ENCODE assay signal across 2 cellular contexts in the genomic region with DNA sequence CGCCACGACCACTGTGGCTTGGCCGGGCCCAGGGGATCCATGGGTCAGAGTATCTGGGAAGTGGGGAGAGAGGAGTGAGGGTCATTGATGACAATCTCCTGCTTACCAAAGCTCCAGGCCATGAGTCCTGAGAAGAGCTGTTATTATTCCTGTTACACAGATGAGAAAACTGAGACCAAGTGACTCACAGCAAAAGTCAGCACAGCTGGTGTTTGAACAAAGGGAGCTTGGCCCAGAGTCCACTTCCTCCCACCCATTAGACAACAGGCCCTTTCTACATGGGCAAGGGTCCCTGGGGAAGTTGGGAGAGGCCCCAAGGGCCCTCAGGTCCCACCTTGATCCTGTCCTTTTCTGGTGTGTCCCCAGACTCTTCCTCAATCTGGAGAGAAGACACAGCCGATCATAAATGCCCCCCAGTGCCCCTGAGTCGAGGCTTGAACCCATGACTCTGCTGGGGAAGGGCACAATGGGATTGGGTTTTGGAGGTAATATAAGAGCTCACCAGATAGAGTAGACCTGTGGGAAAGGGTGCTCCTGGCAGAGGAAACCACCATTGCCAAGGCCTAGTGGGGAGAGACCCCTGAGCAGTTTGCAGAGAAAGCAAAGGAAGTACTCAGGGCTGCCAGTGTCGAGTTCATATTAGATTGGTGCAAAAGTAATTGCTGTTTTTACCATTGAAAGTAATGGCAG.
TF ChIP-seq lines count a peak whose summit lies in the region.

No MANE protein-coding gene starts in this region.

TF ChIP-seq in HEK293T, 16 proteins besides CTCF, POLR2A, EP300 and RAD21:
- TF ChIP-seq FOXA1 (IDR thresholded peaks at IDR 0.05) (no peak), ELF4 (IDR thresholded peaks at IDR 0.05) (peak; percentile 65; the same call in 1 of the 2 replicates), FOXM1 (IDR thresholded peaks at IDR 0.05; ENCODE audit: borderline replicate concordance) (no peak)
TF ChIP-seq in HEK293T: peak in this region for 1.

TF ChIP-seq in H1, 55 proteins besides CTCF, POLR2A, EP300 and RAD21:
- TF ChIP-seq SUZ12 (IDR thresholded peaks at IDR 0.05; ENCODE audit: low read length) = no peak
- TF ChIP-seq CHD2 (IDR thresholded peaks at IDR 0.05; ENCODE audit: low read length) = no peak
- TF ChIP-seq KDM5A (IDR thresholded peaks at IDR 0.05; ENCODE audit: low read length) = no peak
- TF ChIP-seq SIX5 (IDR thresholded peaks at IDR 0.05; ENCODE audit: low read depth, low read length) = no peak
- no peak for TF ChIP-seq BCL11A (IDR thresholded peaks at IDR 0.05; ENCODE audit: low read depth in 2 of 2, low read length in 2 of 2)
- no peak for TF ChIP-seq MAFK (IDR thresholded peaks at IDR 0.05; ENCODE audit: low read depth, low read length)
- TF ChIP-seq, protein P1, sequence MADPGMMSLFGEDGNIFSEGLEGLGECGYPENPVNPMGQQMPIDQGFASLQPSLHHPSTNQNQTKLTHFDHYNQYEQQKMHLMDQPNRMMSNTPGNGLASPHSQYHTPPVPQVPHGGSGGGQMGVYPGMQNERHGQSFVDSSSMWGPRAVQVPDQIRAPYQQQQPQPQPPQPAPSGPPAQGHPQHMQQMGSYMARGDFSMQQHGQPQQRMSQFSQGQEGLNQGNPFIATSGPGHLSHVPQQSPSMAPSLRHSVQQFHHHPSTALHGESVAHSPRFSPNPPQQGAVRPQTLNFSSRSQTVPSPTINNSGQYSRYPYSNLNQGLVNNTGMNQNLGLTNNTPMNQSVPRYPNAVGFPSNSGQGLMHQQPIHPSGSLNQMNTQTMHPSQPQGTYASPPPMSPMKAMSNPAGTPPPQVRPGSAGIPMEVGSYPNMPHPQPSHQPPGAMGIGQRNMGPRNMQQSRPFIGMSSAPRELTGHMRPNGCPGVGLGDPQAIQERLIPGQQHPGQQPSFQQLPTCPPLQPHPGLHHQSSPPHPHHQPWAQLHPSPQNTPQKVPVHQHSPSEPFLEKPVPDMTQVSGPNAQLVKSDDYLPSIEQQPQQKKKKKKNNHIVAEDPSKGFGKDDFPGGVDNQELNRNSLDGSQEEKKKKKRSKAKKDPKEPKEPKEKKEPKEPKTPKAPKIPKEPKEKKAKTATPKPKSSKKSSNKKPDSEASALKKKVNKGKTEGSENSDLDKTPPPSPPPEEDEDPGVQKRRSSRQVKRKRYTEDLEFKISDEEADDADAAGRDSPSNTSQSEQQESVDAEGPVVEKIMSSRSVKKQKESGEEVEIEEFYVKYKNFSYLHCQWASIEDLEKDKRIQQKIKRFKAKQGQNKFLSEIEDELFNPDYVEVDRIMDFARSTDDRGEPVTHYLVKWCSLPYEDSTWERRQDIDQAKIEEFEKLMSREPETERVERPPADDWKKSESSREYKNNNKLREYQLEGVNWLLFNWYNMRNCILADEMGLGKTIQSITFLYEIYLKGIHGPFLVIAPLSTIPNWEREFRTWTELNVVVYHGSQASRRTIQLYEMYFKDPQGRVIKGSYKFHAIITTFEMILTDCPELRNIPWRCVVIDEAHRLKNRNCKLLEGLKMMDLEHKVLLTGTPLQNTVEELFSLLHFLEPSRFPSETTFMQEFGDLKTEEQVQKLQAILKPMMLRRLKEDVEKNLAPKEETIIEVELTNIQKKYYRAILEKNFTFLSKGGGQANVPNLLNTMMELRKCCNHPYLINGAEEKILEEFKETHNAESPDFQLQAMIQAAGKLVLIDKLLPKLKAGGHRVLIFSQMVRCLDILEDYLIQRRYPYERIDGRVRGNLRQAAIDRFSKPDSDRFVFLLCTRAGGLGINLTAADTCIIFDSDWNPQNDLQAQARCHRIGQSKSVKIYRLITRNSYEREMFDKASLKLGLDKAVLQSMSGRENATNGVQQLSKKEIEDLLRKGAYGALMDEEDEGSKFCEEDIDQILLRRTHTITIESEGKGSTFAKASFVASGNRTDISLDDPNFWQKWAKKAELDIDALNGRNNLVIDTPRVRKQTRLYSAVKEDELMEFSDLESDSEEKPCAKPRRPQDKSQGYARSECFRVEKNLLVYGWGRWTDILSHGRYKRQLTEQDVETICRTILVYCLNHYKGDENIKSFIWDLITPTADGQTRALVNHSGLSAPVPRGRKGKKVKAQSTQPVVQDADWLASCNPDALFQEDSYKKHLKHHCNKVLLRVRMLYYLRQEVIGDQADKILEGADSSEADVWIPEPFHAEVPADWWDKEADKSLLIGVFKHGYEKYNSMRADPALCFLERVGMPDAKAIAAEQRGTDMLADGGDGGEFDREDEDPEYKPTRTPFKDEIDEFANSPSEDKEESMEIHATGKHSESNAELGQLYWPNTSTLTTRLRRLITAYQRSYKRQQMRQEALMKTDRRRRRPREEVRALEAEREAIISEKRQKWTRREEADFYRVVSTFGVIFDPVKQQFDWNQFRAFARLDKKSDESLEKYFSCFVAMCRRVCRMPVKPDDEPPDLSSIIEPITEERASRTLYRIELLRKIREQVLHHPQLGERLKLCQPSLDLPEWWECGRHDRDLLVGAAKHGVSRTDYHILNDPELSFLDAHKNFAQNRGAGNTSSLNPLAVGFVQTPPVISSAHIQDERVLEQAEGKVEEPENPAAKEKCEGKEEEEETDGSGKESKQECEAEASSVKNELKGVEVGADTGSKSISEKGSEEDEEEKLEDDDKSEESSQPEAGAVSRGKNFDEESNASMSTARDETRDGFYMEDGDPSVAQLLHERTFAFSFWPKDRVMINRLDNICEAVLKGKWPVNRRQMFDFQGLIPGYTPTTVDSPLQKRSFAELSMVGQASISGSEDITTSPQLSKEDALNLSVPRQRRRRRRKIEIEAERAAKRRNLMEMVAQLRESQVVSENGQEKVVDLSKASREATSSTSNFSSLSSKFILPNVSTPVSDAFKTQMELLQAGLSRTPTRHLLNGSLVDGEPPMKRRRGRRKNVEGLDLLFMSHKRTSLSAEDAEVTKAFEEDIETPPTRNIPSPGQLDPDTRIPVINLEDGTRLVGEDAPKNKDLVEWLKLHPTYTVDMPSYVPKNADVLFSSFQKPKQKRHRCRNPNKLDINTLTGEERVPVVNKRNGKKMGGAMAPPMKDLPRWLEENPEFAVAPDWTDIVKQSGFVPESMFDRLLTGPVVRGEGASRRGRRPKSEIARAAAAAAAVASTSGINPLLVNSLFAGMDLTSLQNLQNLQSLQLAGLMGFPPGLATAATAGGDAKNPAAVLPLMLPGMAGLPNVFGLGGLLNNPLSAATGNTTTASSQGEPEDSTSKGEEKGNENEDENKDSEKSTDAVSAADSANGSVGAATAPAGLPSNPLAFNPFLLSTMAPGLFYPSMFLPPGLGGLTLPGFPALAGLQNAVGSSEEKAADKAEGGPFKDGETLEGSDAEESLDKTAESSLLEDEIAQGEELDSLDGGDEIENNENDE (IDR thresholded peaks at IDR 0.05; ENCODE audit: insufficient replicate concordance, low read length) = no peak
- no peak for TF ChIP-seq CBX5 (IDR thresholded peaks at IDR 0.05; ENCODE audit: low read depth, low read length)
- no peak for TF ChIP-seq BACH1 (IDR thresholded peaks at IDR 0.05; ENCODE audit: low read length)
- no peak for TF ChIP-seq POU5F1 (IDR thresholded peaks at IDR 0.05; ENCODE audit: low read depth, low read length)
- TF ChIP-seq RFX5 (IDR thresholded peaks at IDR 0.05; ENCODE audit: borderline replicate concordance, low read depth, low read length) = no peak
- TF ChIP-seq SRF (IDR thresholded peaks at IDR 0.05; ENCODE audit: low read depth, low read length) = no peak
- no peak for TF ChIP-seq RBBP5 (IDR thresholded peaks at IDR 0.05; ENCODE audit: borderline replicate concordance, low read depth, low read length)
- no peak for TF ChIP-seq GTF2F1 (IDR thresholded peaks at IDR 0.05; ENCODE audit: borderline replicate concordance, low read depth, low read length)
- TF ChIP-seq CREB1 (IDR thresholded peaks at IDR 0.05) = no peak
- TF ChIP-seq POLR2AphosphoS5 (IDR thresholded peaks at IDR 0.05; ENCODE audit: low read depth, low read length) = no peak
- TF ChIP-seq KDM1A (IDR thresholded peaks at IDR 0.05; ENCODE audit: borderline replicate concordance, low read length) = no peak
